11 cellular contexts compared by ENCODE assay signal in the genomic region with DNA sequence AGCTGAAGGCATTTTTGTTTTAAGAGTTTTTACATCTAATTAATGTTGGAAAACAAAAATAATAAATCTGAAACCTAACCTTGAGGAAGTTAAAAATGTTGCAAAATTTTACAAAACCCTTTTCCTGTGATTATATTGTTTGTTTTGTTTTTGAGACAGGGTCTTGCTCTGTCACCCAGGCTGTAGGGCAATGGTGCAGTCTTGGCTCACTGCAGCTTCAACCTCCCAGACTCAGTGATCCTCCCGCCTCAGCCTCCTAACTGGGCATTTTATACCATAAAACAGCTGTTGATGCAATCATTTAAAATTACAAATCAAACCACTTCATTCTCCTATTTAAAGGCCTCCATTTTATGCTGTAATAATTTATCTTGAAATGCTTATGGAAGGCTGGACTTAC. TPM values are rescaled to one million over a fixed set of nuclear protein-coding genes. Genes with fewer than 3 reads are reported as not detected.
DNase-seq lines count a peak whose midpoint lies in the region; ATAC-seq and TF ChIP-seq lines count a peak whose summit lies in the region.
"Had no signal": no experiment of that assay in that cellular context is flagged by ENCODE, and none has a peak within 500 bp of the region (broad histone marks: within the 10 kb centered on the region; RNA-seq: fewer than 3 reads in every experiment).

No MANE protein-coding gene starts in this region.

- H3K27me3 ChIP-seq in BLaER1 treated with 17β-estradiol and CSF1 and Interleukin-3, amounts not matched to agents 10 nM and 100 nM, result no peaks in the 10 kb centered on the region
- H3K27me3 ChIP-seq in Loucy (ENCODE audit: insufficient read depth, low read length, poor library complexity, severe bottlenecking), result no peaks in the 10 kb centered on the region
- no peaks in the 10 kb centered on the region for H3K27me3 ChIP-seq in fibroblast of lung (ENCODE audit: control insufficient read depth, insufficient read depth, low read length)

- no peak for ATAC-seq in GM19463 (IDR thresholded peaks at IDR 0.05; ENCODE audit: unreplicated experiment)
- no peak for ATAC-seq in activated CD8-positive, alpha-beta memory T cell treated with anti-CD3 and anti-CD28 coated beads, Interleukin-2, amount 10 ng/mL, durations not matched to agents 7 days and 5 days
- ATAC-seq: esophagus mucosa had no signal

- H2AFZ ChIP-seq in Loucy (ENCODE audit: low read length) (peak overlapping the region; percentile 23; the same call in 1 of the 2 replicates), fibroblast of lung (ENCODE audit: low read length) (peak overlapping the region; percentile 63)

- no peak for DNase-seq in fibroblast of lung (ENCODE audit: low read depth in 2 of 2)
- DNase-seq in progenitor cell of endocrine pancreas (ENCODE audit: low spot score, unreplicated experiment), result no peak
- no peak for DNase-seq in lower leg skin (ENCODE audit: low spot score in 2 of 2)
- DNase-seq in stimulated activated CD4-positive, alpha-beta T cell treated with anti-CD3 and anti-CD28 coated beads, Interleukin-12 subunit alpha, Interleukin-12 subunit beta, amount 100 ng/mL, for 4 hours, result no peak
- DNase-seq in activated CD8-positive, alpha-beta memory T cell treated with anti-CD3 and anti-CD28 coated beads, Interleukin-2, amount 10 ng/mL, durations not matched to agents 7 days and 5 days, result no peak
- DNase-seq: stimulated activated CD4-positive, alpha-beta T cell treated with anti-CD3 and anti-CD28 coated beads, Interleukin-2, amount 100 ng/mL, for 24 hours; T-helper 2 cell had no signal

- intact Hi-C loops in lower leg skin (cut with DNase I; ENCODE audit: low total_unique reads), result loop anchor here (10.0 kb wide), 1 partner anchor 101 kb away; a partner anchor contains a TSS

- H3K4me1 ChIP-seq in BLaER1 treated with 17β-estradiol and CSF1 and Interleukin-3, amounts not matched to agents 10 nM and 100 nM, result peaks cover 32 to 48% (median 40%) of the 10 kb centered on the region in 10 experiments
- H3K4me1 ChIP-seq in Loucy (ENCODE audit: insufficient read depth, low read length, poor library complexity, severe bottlenecking) (peaks cover 26% of the 10 kb centered on the region), fibroblast of lung (ENCODE audit: control insufficient read depth, extremely low read depth, insufficient read depth, low read length) (peaks cover 2% of the 10 kb centered on the region)

- H3K79me2 ChIP-seq in Loucy (ENCODE audit: insufficient read depth, low read length) (peaks cover 33% of the 10 kb centered on the region), fibroblast of lung (ENCODE audit: control insufficient read depth, insufficient read depth, low read length) (peaks cover 32% of the 10 kb centered on the region)

- no peaks in the 10 kb centered on the region for H3F3A ChIP-seq in Loucy (ENCODE audit: low read depth)

- H3K36me3 ChIP-seq in BLaER1 treated with 17β-estradiol and CSF1 and Interleukin-3, amounts not matched to agents 10 nM and 100 nM, result peaks cover 11 to 19% (median 18%) of the 10 kb centered on the region in 11 experiments; a peak in 21 of 22 replicates
- no peaks in the 10 kb centered on the region for H3K36me3 ChIP-seq in Loucy (ENCODE audit: insufficient read depth, low read length)
- no peaks in the 10 kb centered on the region for H3K36me3 ChIP-seq in fibroblast of lung (ENCODE audit: control insufficient read depth, insufficient read depth, low read length)

- peak overlapping the region; percentile 20 to 100 (median 99); a peak in 14 of 22 replicates for H3K9ac ChIP-seq in BLaER1 treated with 17β-estradiol and CSF1 and Interleukin-3, amounts not matched to agents 10 nM and 100 nM
- H3K9ac ChIP-seq in Loucy (ENCODE audit: low read depth, low read length, poor library complexity, severe bottlenecking) (no peak overlapping the region), fibroblast of lung (ENCODE audit: insufficient read depth, low read length) (no peak overlapping the region)

- peak overlapping the region; percentile 98 for H3K27ac Mint-ChIP-seq in progenitor cell of endocrine pancreas
- no peak overlapping the region for H3K27ac Mint-ChIP-seq in activated CD8-positive, alpha-beta memory T cell treated with anti-CD3 and anti-CD28 coated beads, Interleukin-2, amount 10 ng/mL, durations not matched to agents 7 days and 5 days

- H3K9me3 ChIP-seq in BLaER1 treated with 17β-estradiol and CSF1 and Interleukin-3, amounts not matched to agents 10 nM and 100 nM (replicated peaks in 1 of 11), result peaks cover 0 to 3% (median 0%) of the 10 kb centered on the region in 11 experiments; a peak in 9 of 22 replicates
- H3K9me3 ChIP-seq in Loucy (ENCODE audit: insufficient read depth, low read depth, low read length), result no peaks in the 10 kb centered on the region
- H3K9me3 ChIP-seq in fibroblast of lung (ENCODE audit: control insufficient read depth, insufficient read depth, low read depth, low read length), result no peaks in the 10 kb centered on the region

- no peaks in the 10 kb centered on the region for H3K9me3 Mint-ChIP-seq in progenitor cell of endocrine pancreas (ENCODE audit: low read depth)
- H3K9me3 Mint-ChIP-seq in activated CD8-positive, alpha-beta memory T cell treated with anti-CD3 and anti-CD28 coated beads, Interleukin-2, amount 10 ng/mL, durations not matched to agents 7 days and 5 days (ENCODE audit: low read depth), result no peaks in the 10 kb centered on the region

- WGBS in lower leg skin, 2 donors, result 91 to 93% methylated on average over 1 of the region's 1 CpG

- peak overlapping the region in 5 of 10 experiments; percentile 1 to 95 (median 20); a peak in 5 of 20 replicates for H3K4me3 ChIP-seq in BLaER1 treated with 17β-estradiol and CSF1 and Interleukin-3, amounts not matched to agents 10 nM and 100 nM
- H3K4me3 ChIP-seq in Loucy (ENCODE audit: low read length, poor library complexity, severe bottlenecking), result no peak overlapping the region
- no peak overlapping the region for H3K4me3 ChIP-seq in fibroblast of lung (replicated peaks in 1 of 4; ENCODE audit: control extremely low read depth in 1 of 4, insufficient read depth in 1 of 4, low read depth in 3 of 4, low read length in 4 of 4)
- H3K4me3 ChIP-seq in lower leg skin (ENCODE audit: low read depth, poor library complexity, severe bottlenecking), result no peak overlapping the region

- CTCF ChIA-PET in activated CD8-positive, alpha-beta memory T cell treated with anti-CD3 and anti-CD28 coated beads, Interleukin-2, amount 10 ng/mL, durations not matched to agents 7 days and 5 days (lab: Charles Lee), result interaction anchor here (1.2 to 2.5 kb wide), 3 partner anchors 10 to 56 kb away, joined by 3 to 10 read pairs (median 5); a partner anchor contains a TSS

- H4K20me1 ChIP-seq in BLaER1 treated with 17β-estradiol and CSF1 and Interleukin-3, amounts not matched to agents 10 nM and 100 nM, result peaks cover 28 to 30% (median 29%) of the 10 kb centered on the region in 11 experiments
- H4K20me1 ChIP-seq in Loucy (ENCODE audit: insufficient read depth, low read length, poor library complexity, severe bottlenecking) (peaks cover 33% of the 10 kb centered on the region), fibroblast of lung (ENCODE audit: control insufficient read depth, extremely low read depth, insufficient read depth, low read length) (peaks cover 8% of the 10 kb centered on the region)

- H3K27ac ChIP-seq in BLaER1 treated with 17β-estradiol and CSF1 and Interleukin-3, amounts not matched to agents 10 nM and 100 nM, result peak overlapping the region in 10 of 11 experiments; percentile 98 to 100 (median 100); a peak in 17 of 22 replicates
- no peak overlapping the region for H3K27ac ChIP-seq in fibroblast of lung (ENCODE audit: insufficient read depth, low read length)

- TF ChIP-seq POLR2A in lower leg skin (IDR thresholded peaks at IDR 0.05), result no peak

- H3K4me3 Mint-ChIP-seq in progenitor cell of endocrine pancreas (ENCODE audit: low read depth), result peak overlapping the region; percentile 99
- no peak overlapping the region for H3K4me3 Mint-ChIP-seq in activated CD8-positive, alpha-beta memory T cell treated with anti-CD3 and anti-CD28 coated beads, Interleukin-2, amount 10 ng/mL, durations not matched to agents 7 days and 5 days

- H3K4me1 Mint-ChIP-seq in progenitor cell of endocrine pancreas (ENCODE audit: low read depth), result peaks cover 28% of the 10 kb centered on the region
- H3K4me1 Mint-ChIP-seq in activated CD8-positive, alpha-beta memory T cell treated with anti-CD3 and anti-CD28 coated beads, Interleukin-2, amount 10 ng/mL, durations not matched to agents 7 days and 5 days, result peaks cover 25% of the 10 kb centered on the region

- H3K4me2 ChIP-seq in BLaER1 treated with 17β-estradiol and CSF1 and Interleukin-3, amounts not matched to agents 10 nM and 100 nM, result peak overlapping the region; percentile 86 to 95 (median 91)
- no peak overlapping the region for H3K4me2 ChIP-seq in Loucy (ENCODE audit: low read depth, low read length, poor library complexity, severe bottlenecking)
- no peak overlapping the region for H3K4me2 ChIP-seq in fibroblast of lung (ENCODE audit: extremely low read depth, insufficient read depth, low read length)

- no peaks in the 10 kb centered on the region for H3K9me2 ChIP-seq in Loucy (replicated peaks; ENCODE audit: low read depth, low read length)

- no peaks in the 10 kb centered on the region for H3K36me3 Mint-ChIP-seq in progenitor cell of endocrine pancreas (ENCODE audit: insufficient read depth)
- peaks cover 14% of the 10 kb centered on the region for H3K36me3 Mint-ChIP-seq in activated CD8-positive, alpha-beta memory T cell treated with anti-CD3 and anti-CD28 coated beads, Interleukin-2, amount 10 ng/mL, durations not matched to agents 7 days and 5 days

- TF ChIP-seq CTCF in Loucy (conservative IDR thresholded peaks at IDR 0.05; ENCODE audit: low read length) (no peak), fibroblast of lung (conservative IDR thresholded peaks at IDR 0.05 in 1 of 2, IDR thresholded peaks at IDR 0.05 in 1 of 2; ENCODE audit: low read depth in 1 of 2, low read length in 2 of 2) (no peak), progenitor cell of endocrine pancreas (IDR thresholded peaks at IDR 0.05; ENCODE audit: unreplicated experiment) (no peak), lower leg skin (IDR thresholded peaks at IDR 0.05) (no peak)

- no peaks in the 10 kb centered on the region for H3K27me3 Mint-ChIP-seq in progenitor cell of endocrine pancreas
- H3K27me3 Mint-ChIP-seq in activated CD8-positive, alpha-beta memory T cell treated with anti-CD3 and anti-CD28 coated beads, Interleukin-2, amount 10 ng/mL, durations not matched to agents 7 days and 5 days, result peaks cover 3% of the 10 kb centered on the region

RNA-seq across cellular contexts. Expression of a gene that starts 1.7 kb away (rescaled TPM):
- total RNA-seq in fibroblast of lung (31.8 and 33.9 TPM in 2 replicates), progenitor cell of endocrine pancreas (70.3 and 76.1 TPM in 2 replicates), lower leg skin (10 to 100 TPM; 27.2 to 32.4 (median 30.6) TPM)
- 16.3 and 16.9 TPM in 2 replicates for polyA plus RNA-seq in fibroblast of lung
- 13.2 and 13.4 TPM in 2 replicates for polyA plus RNA-seq in fibroblast of lung (2012)
- polyA minus RNA-seq in fibroblast of lung (ENCODE audit: low replicate concordance), result 5.1 and 13.6 TPM in 2 replicates
- total RNA-seq in activated CD8-positive, alpha-beta memory T cell treated with anti-CD3 and anti-CD28 coated beads, Interleukin-2, amount 10 ng/mL, durations not matched to agents 7 days and 5 days, result 10 to 100 TPM; 44.2 to 51.7 TPM

RNA-seq across cellular contexts. Expression of a gene that starts 31.2 kb away (rescaled TPM):
- total RNA-seq in fibroblast of lung (2.8 and 5.0 TPM in 2 replicates), progenitor cell of endocrine pancreas (4.5 and 5.9 TPM in 2 replicates), lower leg skin (1 to 10 TPM in 3 of 4 donors, under 1 TPM in 1; 0.30 to 2.1 (median 1.1) TPM)
- 0.80 and 1.7 TPM in 2 replicates for polyA plus RNA-seq in fibroblast of lung
- 0.87 and 1.0 TPM in 2 replicates for polyA plus RNA-seq in fibroblast of lung (2012)
- polyA minus RNA-seq in fibroblast of lung (ENCODE audit: low replicate concordance), result 1.3 TPM in 1 of 2 replicates, not detected in the other
- total RNA-seq in activated CD8-positive, alpha-beta memory T cell treated with anti-CD3 and anti-CD28 coated beads, Interleukin-2, amount 10 ng/mL, durations not matched to agents 7 days and 5 days, result 1 to 10 TPM in 1 of 2 experiments, under 1 TPM in 1; 0.70 to 1.1 TPM

RNA-seq across cellular contexts. Expression of a gene that starts 55.9 kb away (rescaled TPM):
- total RNA-seq in fibroblast of lung (13.4 and 29.2 TPM in 2 replicates), progenitor cell of endocrine pancreas (27.1 and 34.5 TPM in 2 replicates), lower leg skin (10 to 100 TPM in 1 of 4 donors, 1 to 10 TPM in 3; 5.5 to 18.1 (median 8.0) TPM)
- polyA plus RNA-seq in fibroblast of lung, result 10.2 and 12.9 TPM in 2 replicates
- polyA plus RNA-seq in fibroblast of lung (2012), result 9.0 and 11.9 TPM in 2 replicates
- 6.4 and 12.4 TPM in 2 replicates for polyA minus RNA-seq in fibroblast of lung (ENCODE audit: low replicate concordance)
- total RNA-seq in activated CD8-positive, alpha-beta memory T cell treated with anti-CD3 and anti-CD28 coated beads, Interleukin-2, amount 10 ng/mL, durations not matched to agents 7 days and 5 days, result 10 to 100 TPM; 12.9 to 18.1 TPM

Comparison
In these comparisons a context has a peak if more than half of its experiments do, and no peak if none do; other contexts are left out.
1. H3K4me2 ChIP-seq: peak in BLaER1 treated with 17β-estradiol and CSF1 and Interleukin-3, amounts not matched to agents 10 nM and 100 nM (11 of 11); none in Loucy (single experiment) and fibroblast of lung (single experiment).
2. H3K9ac ChIP-seq: peak in BLaER1 treated with 17β-estradiol and CSF1 and Interleukin-3, amounts not matched to agents 10 nM and 100 nM (11 of 11); none in Loucy (single experiment) and fibroblast of lung (single experiment).